In the genomic region with DNA sequence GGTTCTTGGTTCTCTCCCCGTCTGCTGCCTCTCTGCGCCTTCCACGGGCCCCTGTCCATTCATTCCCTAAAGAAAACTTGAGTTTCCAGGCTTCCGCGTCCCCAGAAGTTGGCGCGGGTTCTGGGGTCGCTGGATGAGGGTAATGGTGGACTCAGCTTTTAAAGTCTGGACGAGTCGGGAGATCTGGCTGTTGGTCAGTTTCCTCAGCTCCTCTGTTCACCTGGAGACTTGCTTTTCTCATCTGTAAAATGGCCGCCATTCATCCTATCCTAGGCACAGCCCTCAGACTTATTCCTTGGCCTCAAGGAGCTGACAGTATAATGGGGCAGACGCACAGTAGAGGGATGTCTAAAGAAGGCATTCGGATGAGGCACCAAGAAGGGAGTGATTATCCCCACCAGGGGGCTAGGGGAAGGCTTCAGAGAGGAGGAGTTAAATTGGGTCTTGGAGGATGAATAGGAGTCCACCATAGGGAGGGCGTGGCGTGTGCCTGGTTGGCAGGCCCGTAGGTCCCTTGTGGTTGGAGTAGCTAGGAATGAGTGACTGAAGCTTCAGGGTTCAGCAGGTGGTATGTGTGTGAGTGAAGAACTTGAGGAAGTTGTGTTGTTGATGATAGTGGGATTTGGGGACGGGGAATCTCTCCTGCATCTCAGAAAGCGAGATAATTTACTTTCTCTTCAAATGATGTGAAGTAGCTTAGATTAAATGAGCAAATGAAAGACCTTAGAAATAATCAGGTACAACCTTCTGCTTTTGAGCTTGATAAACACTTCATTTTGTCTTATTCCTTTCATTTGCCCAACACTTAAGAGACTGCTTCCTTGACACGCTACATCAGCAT, we compare ENCODE assay signal across 8 cellular contexts. TPM values are rescaled to one million over a fixed set of nuclear protein-coding genes. Genes with fewer than 3 reads are reported as not detected.
DNase-seq lines count a peak whose midpoint lies in the region; ATAC-seq and TF ChIP-seq lines count a peak whose summit lies in the region.

No MANE protein-coding gene starts in this region.

- WGBS in smooth muscle cell (ENCODE audit: low lambda C conversion rate) = 17% methylated on average over 19 of the region's 19 CpGs

- H3K4me2 ChIP-seq in smooth muscle cell = peak overlapping the region; percentile 99

- H3K9ac ChIP-seq in smooth muscle cell (ENCODE audit: low read depth) = peak overlapping the region; percentile 93

- no peaks in the 10 kb centered on the region for H3K9me3 ChIP-seq in smooth muscle cell (replicated peaks; ENCODE audit: low read depth)

- no peaks in the 10 kb centered on the region for H3K36me3 Mint-ChIP-seq in activated naive CD8-positive, alpha-beta T cell

- ATAC-seq in HG02852 (IDR thresholded peaks at IDR 0.05; ENCODE audit: unreplicated experiment) = no peak
- no peak for ATAC-seq in GM18907 (IDR thresholded peaks at IDR 0.05; ENCODE audit: unreplicated experiment)

- no peaks in the 10 kb centered on the region for H3K36me3 ChIP-seq in smooth muscle cell (ENCODE audit: low read depth)

- peaks cover 7% of the 10 kb centered on the region for H3K4me1 ChIP-seq in smooth muscle cell (ENCODE audit: low read depth)

- peak overlapping the region; percentile 87 for H3K4me3 ChIP-seq in smooth muscle cell

- H2AFZ ChIP-seq in smooth muscle cell (ENCODE audit: low read depth) = peak overlapping the region; percentile 99

- peak overlapping the region; percentile 90 for H3K4me3 Mint-ChIP-seq in activated naive CD8-positive, alpha-beta T cell

- TF ChIP-seq CTCF in smooth muscle cell (IDR thresholded peaks at IDR 0.05; ENCODE audit: borderline replicate concordance, insufficient read depth, poor library complexity, severe bottlenecking) = peak; percentile 10

- peaks cover 11% of the 10 kb centered on the region for H3F3A ChIP-seq in smooth muscle cell (ENCODE audit: low read depth)

- H3K27me3 Mint-ChIP-seq in activated naive CD8-positive, alpha-beta T cell = no peaks in the 10 kb centered on the region

- H3K79me2 ChIP-seq in smooth muscle cell (ENCODE audit: low read depth) = peaks cover 14% of the 10 kb centered on the region

- peak overlapping the region; percentile 93 for H3K27ac Mint-ChIP-seq in activated naive CD8-positive, alpha-beta T cell

- peak overlapping the region; percentile 78 for H3K27ac ChIP-seq in smooth muscle cell (ENCODE audit: low read depth)

- peak; percentile 56 for DNase-seq in NCI-H2227 (lab: John Stamatoyannopoulos, UW; ENCODE audit: unreplicated experiment)
- DNase-seq in NCI-H2227 treated with DMSO at 0.1 percent for 48 hours (lab: John Stamatoyannopoulos, UW) = no peak
- peak; percentile 61 for DNase-seq in NAMALWA (ENCODE audit: low spot score)
- DNase-seq in iPS DF 19.7 (ENCODE audit: low read depth, low spot score) = peak; percentile 96
- DNase-seq in smooth muscle cell (lab: John Stamatoyannopoulos, UW; ENCODE audit: unreplicated experiment) = peak; percentile 13

- H4K20me1 ChIP-seq in smooth muscle cell (ENCODE audit: low read depth) = no peaks in the 10 kb centered on the region

- H3K9me3 Mint-ChIP-seq in activated naive CD8-positive, alpha-beta T cell (ENCODE audit: low read depth) = no peaks in the 10 kb centered on the region

- peaks cover 23% of the 10 kb centered on the region for H3K4me1 Mint-ChIP-seq in activated naive CD8-positive, alpha-beta T cell (ENCODE audit: low read depth)

- no peaks in the 10 kb centered on the region for H3K27me3 ChIP-seq in smooth muscle cell (ENCODE audit: low read depth)

RNA-seq across cellular contexts. Expression of gene VPS35L, which starts 0.7 kb away (rescaled TPM):
- 37.2 and 47.4 TPM in 2 replicates for total RNA-seq in smooth muscle cell
- polyA plus RNA-seq in smooth muscle cell = 46.7 and 49.1 TPM in 2 replicates

RNA-seq across cellular contexts. Expression of gene CCP110, which starts 32.4 kb away (rescaled TPM):
- total RNA-seq in smooth muscle cell = 9.3 and 11.7 TPM in 2 replicates
- 6.2 and 7.9 TPM in 2 replicates for polyA plus RNA-seq in smooth muscle cell

RNA-seq across cellular contexts. Expression of gene GDE1, which starts 34.3 kb away (rescaled TPM):
- 46.0 and 50.2 TPM in 2 replicates for total RNA-seq in smooth muscle cell
- polyA plus RNA-seq in smooth muscle cell = 43.8 and 57.3 TPM in 2 replicates
